1 cellular context compared by ENCODE assay signal in the genomic region with DNA sequence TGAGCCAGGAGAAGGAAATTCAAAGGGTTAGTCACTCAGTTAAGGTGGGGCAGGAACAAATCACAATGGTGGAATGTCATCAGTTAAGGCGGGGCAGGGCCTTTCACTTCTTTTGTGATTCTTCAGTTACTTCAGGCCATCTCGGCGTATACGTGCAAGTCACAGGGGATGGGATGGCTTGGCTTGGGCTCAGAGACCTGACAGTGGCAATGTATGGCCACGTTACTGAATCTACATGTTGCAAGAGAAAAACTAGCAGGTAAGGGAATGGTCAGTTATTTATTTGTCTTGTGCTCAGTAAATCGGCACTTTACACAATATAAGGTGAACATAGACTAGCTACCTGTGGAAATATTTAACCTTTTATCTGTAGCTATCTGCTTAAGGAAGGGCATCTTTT.
TF ChIP-seq lines count a peak whose summit lies in the region.

No MANE protein-coding gene starts in this region.

TF ChIP-seq in A549, 52 proteins besides CTCF, POLR2A, EP300 and RAD21 (continued from another document):
- peak; percentile 76 for TF ChIP-seq FOSB (CRISPR knock-in tag; IDR thresholded peaks at IDR 0.05)
- 0 out of 2 replicates have a peak, but pooled peaks have one; percentile 43 for TF ChIP-seq HEYL (CRISPR knock-in tag; IDR thresholded peaks at IDR 0.05)
TF ChIP-seq in A549: peak in this region for 6.
